In the genomic region with DNA sequence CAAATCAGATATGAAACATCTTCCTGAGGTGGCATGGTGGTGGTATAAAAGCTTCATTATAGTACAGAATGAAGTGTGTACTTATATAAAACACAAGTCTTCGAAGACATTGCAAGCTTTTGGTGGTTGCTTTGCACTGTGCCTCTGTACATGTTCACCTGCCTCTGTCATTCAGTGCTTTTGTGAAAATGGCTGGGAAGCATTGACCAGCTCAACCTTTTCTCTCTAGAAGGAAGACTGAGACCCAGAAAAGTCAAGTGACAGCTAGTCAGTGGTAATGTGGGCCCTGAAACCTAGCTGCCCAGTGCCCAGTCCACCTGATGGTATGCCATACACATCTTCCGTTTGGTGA, we compare ENCODE assay signal across 19 cellular contexts. TPM values are rescaled to one million over a fixed set of nuclear protein-coding genes. Genes with fewer than 3 reads are reported as not detected.
DNase-seq lines count a peak whose midpoint lies in the region; ATAC-seq and TF ChIP-seq lines count a peak whose summit lies in the region.
"Had no signal": no experiment of that assay in that cellular context is flagged by ENCODE, and none has a peak within 500 bp of the region (broad histone marks: within the 10 kb centered on the region; RNA-seq: fewer than 3 reads in every experiment).

No MANE protein-coding gene starts in this region.

- DNase-seq in stimulated activated naive CD8-positive, alpha-beta T cell treated with anti-CD3 and anti-CD28 coated beads, Interleukin-15, amount 100 ng/mL, for 72 hours = no peak
- DNase-seq in MCF 10A (ENCODE audit: unreplicated experiment) (no peak), myocyte (ENCODE audit: low read depth) (peak; percentile 61)
- DNase-seq in T-helper 2 cell treated with Interferon-gamma antibody and Interleukin-4, amounts not matched to agents 5 μg/mL and 100 μg/mL, for 36 hours (ENCODE audit: low spot score) = no peak
- DNase-seq: activated CD4-positive, CD25-positive, alpha-beta regulatory T cell; activated CD8-positive, alpha-beta memory T cell treated with anti-CD3 and anti-CD28 coated beads for 24 hours; DMS79; immature natural killer cell; MV-4-11; NCI-H187; NCI-H446; stimulated activated CD4-positive, alpha-beta T cell treated with anti-CD3 and anti-CD28 coated beads, Interleukin-12 subunit alpha, Interleukin-12 subunit beta, amount 100 ng/mL, for 4 hours had no signal

- ATAC-seq in stimulated activated naive CD8-positive, alpha-beta T cell treated with anti-CD3 and anti-CD28 coated beads, Interleukin-15, amount 100 ng/mL, for 72 hours = no peak
- no peak for ATAC-seq in HG03571 (IDR thresholded peaks at IDR 0.05; ENCODE audit: unreplicated experiment)
- no peak for ATAC-seq in GM19023 (IDR thresholded peaks at IDR 0.05; ENCODE audit: unreplicated experiment)
- ATAC-seq in HG02642 (IDR thresholded peaks at IDR 0.05; ENCODE audit: poor library complexity, unreplicated experiment) = no peak
- ATAC-seq: stimulated activated effector memory CD8-positive, alpha-beta T cell treated with anti-CD3 and anti-CD28 coated beads, Interleukin-12 subunit alpha, Interleukin-12 subunit beta, amount 100 ng/mL, for 72 hours had no signal

- TF ChIP-seq CTCF in MCF 10A (IDR thresholded peaks at IDR 0.05; ENCODE audit: unreplicated experiment) = no peak

- POLR2A ChIA-PET in MCF 10A (lab: Yijun Ruan, JAX) = interaction anchor here (0.7 to 18.1 kb wide), 10 partner anchors 10 to 243 kb away, joined by 3 to 553 read pairs (median 38); partner anchors contain the start of gene ITGA6

- BruUV-seq in MCF 10A (replicated peaks; lab: Mats Ljungman, UMichigan) = no TSS peak

- CTCF ChIA-PET in MCF 10A (lab: Yijun Ruan, JAX) = interaction anchor here (0.7 to 34.0 kb wide), 5 partner anchors 11 to 158 kb away, joined by 3 to 536 read pairs (median 3); partner anchors contain the start of gene ITGA6

- H3K4me1 Mint-ChIP-seq in stimulated activated naive CD8-positive, alpha-beta T cell treated with anti-CD3 and anti-CD28 coated beads, Interleukin-15, Interleukin-2, amounts not matched to agents 100 ng/mL and 50 ng/mL, for 24 hours (ENCODE audit: low read depth) = peaks cover 3% of the 10 kb centered on the region
- H3K4me1 Mint-ChIP-seq in stimulated activated naive CD8-positive, alpha-beta T cell treated with anti-CD3 and anti-CD28 coated beads, Interleukin-15, amount 100 ng/mL, for 72 hours = peaks cover 44% of the 10 kb centered on the region
- peaks cover 51% of the 10 kb centered on the region for H3K4me1 Mint-ChIP-seq in MCF 10A (ENCODE audit: insufficient read depth, unreplicated experiment)
- peaks cover 29% of the 10 kb centered on the region for H3K4me1 Mint-ChIP-seq in T-helper 2 cell treated with Interferon-gamma antibody and Interleukin-4, amounts not matched to agents 5 μg/mL and 100 μg/mL, for 36 hours (ENCODE audit: low read depth)

- no peak overlapping the region for H3K4me3 Mint-ChIP-seq in stimulated activated naive CD8-positive, alpha-beta T cell treated with anti-CD3 and anti-CD28 coated beads, Interleukin-15, Interleukin-2, amounts not matched to agents 100 ng/mL and 50 ng/mL, for 24 hours
- peak overlapping the region in 1 of 2 donors; percentile 1 for H3K4me3 Mint-ChIP-seq in stimulated activated naive CD8-positive, alpha-beta T cell treated with anti-CD3 and anti-CD28 coated beads, Interleukin-15, amount 100 ng/mL, for 72 hours
- peak overlapping the region; percentile 57 for H3K4me3 Mint-ChIP-seq in MCF 10A (ENCODE audit: unreplicated experiment)
- no peak overlapping the region for H3K4me3 Mint-ChIP-seq in T-helper 2 cell treated with Interferon-gamma antibody and Interleukin-4, amounts not matched to agents 5 μg/mL and 100 μg/mL, for 36 hours
- H3K4me3 Mint-ChIP-seq: activated T-helper 1 cell treated with anti-CD3 and anti-CD28 coated beads, Interleukin-12 subunit alpha, Interleukin-12 subunit beta, Interleukin-2, Interleukin-4 antibody, amounts not matched to agents 30 ng/mL and 10 ng/mL and 1 ng/mL, durations not matched to agents 14 hours and 24 hours and 36 hours; dendritic cell treated with granulocyte-macrophage colony-stimulating factor and Interleukin-4, amounts not matched to agents 40 ng/mL and 50 ng/mL, for 4 days; stimulated activated effector memory CD8-positive, alpha-beta T cell treated with anti-CD3 and anti-CD28 coated beads, Interleukin-12 subunit alpha, Interleukin-12 subunit beta, amount 100 ng/mL, for 72 hours had no signal

- intact Hi-C loops in MCF 10A (cut with micrococcal nuclease) = no loop called here

- no peaks in the 10 kb centered on the region for H3K36me3 Mint-ChIP-seq in stimulated activated naive CD8-positive, alpha-beta T cell treated with anti-CD3 and anti-CD28 coated beads, Interleukin-15, Interleukin-2, amounts not matched to agents 100 ng/mL and 50 ng/mL, for 24 hours (ENCODE audit: low read depth)
- H3K36me3 Mint-ChIP-seq in MCF 10A (ENCODE audit: insufficient read depth, unreplicated experiment) = peaks cover 19% of the 10 kb centered on the region
- H3K36me3 Mint-ChIP-seq in T-helper 2 cell treated with Interferon-gamma antibody and Interleukin-4, amounts not matched to agents 5 μg/mL and 100 μg/mL, for 36 hours (ENCODE audit: low read depth) = no peaks in the 10 kb centered on the region
- H3K36me3 Mint-ChIP-seq: immature natural killer cell; stimulated activated effector memory CD8-positive, alpha-beta T cell treated with anti-CD3 and anti-CD28 coated beads, Interleukin-12 subunit alpha, Interleukin-12 subunit beta, amount 100 ng/mL, for 72 hours had no signal

- no peaks in the 10 kb centered on the region for H3K27me3 Mint-ChIP-seq in stimulated activated naive CD8-positive, alpha-beta T cell treated with anti-CD3 and anti-CD28 coated beads, Interleukin-15, Interleukin-2, amounts not matched to agents 100 ng/mL and 50 ng/mL, for 24 hours
- H3K27me3 Mint-ChIP-seq in stimulated activated naive CD8-positive, alpha-beta T cell treated with anti-CD3 and anti-CD28 coated beads, Interleukin-15, amount 100 ng/mL, for 72 hours = no peaks in the 10 kb centered on the region
- no peaks in the 10 kb centered on the region for H3K27me3 Mint-ChIP-seq in MCF 10A (ENCODE audit: insufficient read depth, unreplicated experiment)
- H3K27me3 Mint-ChIP-seq in T-helper 2 cell treated with Interferon-gamma antibody and Interleukin-4, amounts not matched to agents 5 μg/mL and 100 μg/mL, for 36 hours (ENCODE audit: low read depth) = peaks cover 55% of the 10 kb centered on the region

- H3K27ac Mint-ChIP-seq in stimulated activated naive CD8-positive, alpha-beta T cell treated with anti-CD3 and anti-CD28 coated beads, Interleukin-15, Interleukin-2, amounts not matched to agents 100 ng/mL and 50 ng/mL, for 24 hours = peak overlapping the region; percentile 18
- no peak overlapping the region for H3K27ac Mint-ChIP-seq in stimulated activated naive CD8-positive, alpha-beta T cell treated with anti-CD3 and anti-CD28 coated beads, Interleukin-15, amount 100 ng/mL, for 72 hours
- no peak overlapping the region for H3K27ac Mint-ChIP-seq in MCF 10A (ENCODE audit: low read depth, unreplicated experiment)
- H3K27ac Mint-ChIP-seq in T-helper 2 cell treated with Interferon-gamma antibody and Interleukin-4, amounts not matched to agents 5 μg/mL and 100 μg/mL, for 36 hours = no peak overlapping the region
- H3K27ac Mint-ChIP-seq: activated T-helper 1 cell treated with anti-CD3 and anti-CD28 coated beads, Interleukin-12 subunit alpha, Interleukin-12 subunit beta, Interleukin-2, Interleukin-4 antibody, amounts not matched to agents 30 ng/mL and 10 ng/mL and 1 ng/mL, durations not matched to agents 14 hours and 24 hours and 36 hours; dendritic cell treated with granulocyte-macrophage colony-stimulating factor and Interleukin-4, amounts not matched to agents 40 ng/mL and 50 ng/mL, for 4 days; immature natural killer cell; stimulated activated effector memory CD8-positive, alpha-beta T cell treated with anti-CD3 and anti-CD28 coated beads, Interleukin-12 subunit alpha, Interleukin-12 subunit beta, amount 100 ng/mL, for 72 hours had no signal

- no peaks in the 10 kb centered on the region for H3K9me3 Mint-ChIP-seq in stimulated activated naive CD8-positive, alpha-beta T cell treated with anti-CD3 and anti-CD28 coated beads, Interleukin-15, Interleukin-2, amounts not matched to agents 100 ng/mL and 50 ng/mL, for 24 hours
- H3K9me3 Mint-ChIP-seq in stimulated activated naive CD8-positive, alpha-beta T cell treated with anti-CD3 and anti-CD28 coated beads, Interleukin-15, amount 100 ng/mL, for 72 hours = no peaks in the 10 kb centered on the region
- H3K9me3 Mint-ChIP-seq in MCF 10A (ENCODE audit: unreplicated experiment) = no peaks in the 10 kb centered on the region
- H3K9me3 Mint-ChIP-seq in T-helper 2 cell treated with Interferon-gamma antibody and Interleukin-4, amounts not matched to agents 5 μg/mL and 100 μg/mL, for 36 hours = no peaks in the 10 kb centered on the region
- H3K9me3 Mint-ChIP-seq: activated T-helper 1 cell treated with anti-CD3 and anti-CD28 coated beads, Interleukin-12 subunit alpha, Interleukin-12 subunit beta, Interleukin-2, Interleukin-4 antibody, amounts not matched to agents 30 ng/mL and 10 ng/mL and 1 ng/mL, durations not matched to agents 14 hours and 24 hours and 36 hours; dendritic cell treated with granulocyte-macrophage colony-stimulating factor and Interleukin-4, amounts not matched to agents 40 ng/mL and 50 ng/mL, for 4 days; immature natural killer cell; stimulated activated effector memory CD8-positive, alpha-beta T cell treated with anti-CD3 and anti-CD28 coated beads, Interleukin-12 subunit alpha, Interleukin-12 subunit beta, amount 100 ng/mL, for 72 hours had no signal

RNA-seq across cellular contexts. Expression of gene ITGA6, which starts 12.1 kb away (rescaled TPM):
- total RNA-seq in MCF 10A (2022) (315 and 323 TPM in 2 replicates), myocyte (650 and 854 TPM in 2 replicates)
- polyA plus RNA-seq in myocyte (2012) = 261 TPM
